ENCODE assay signal across 12 cellular contexts in the genomic region with DNA sequence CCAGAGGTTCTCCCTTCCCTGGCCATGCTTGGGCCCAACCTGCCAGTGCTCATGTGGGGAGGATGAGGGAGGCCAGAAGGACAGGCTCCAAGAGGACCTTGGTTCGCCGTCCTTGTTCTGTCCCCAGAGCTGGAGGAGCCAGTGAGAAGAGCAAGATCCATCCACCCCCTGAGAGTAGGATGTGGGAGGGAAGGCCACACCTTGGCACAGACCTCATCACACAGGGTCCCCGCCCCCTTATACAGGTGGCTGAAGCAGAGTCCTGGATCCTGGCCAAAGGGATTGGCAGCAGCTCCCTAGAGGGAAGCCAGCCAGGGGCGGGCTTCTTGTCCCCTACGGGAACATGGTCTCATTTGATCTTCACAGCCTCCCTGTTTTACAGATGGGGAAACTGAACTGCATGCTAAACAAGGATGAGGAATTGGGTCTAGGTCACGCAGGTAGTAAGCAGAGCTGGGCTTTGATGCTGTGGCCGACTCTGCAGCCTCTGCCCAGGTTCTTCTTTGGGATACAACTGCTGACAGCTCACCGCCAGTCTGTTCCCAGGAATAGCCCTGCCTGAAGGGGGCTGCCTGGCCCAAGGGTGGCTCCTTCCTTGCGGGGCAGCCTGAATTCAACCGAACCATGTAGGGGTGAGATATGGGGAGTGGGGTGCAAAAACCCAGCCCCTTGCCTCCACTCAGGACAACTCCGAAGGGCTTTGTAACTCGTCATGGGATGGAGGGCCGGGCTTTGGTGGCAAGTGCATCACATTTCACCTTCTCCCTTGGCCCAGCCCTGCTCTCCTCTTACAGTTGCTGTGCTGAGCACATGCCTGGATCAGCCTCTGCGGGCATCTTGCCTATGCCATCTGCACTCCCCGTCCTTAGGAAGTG.
DNase-seq lines count a peak whose midpoint lies in the region; ATAC-seq and TF ChIP-seq lines count a peak whose summit lies in the region.
"Had no signal": no experiment of that assay in that cellular context is flagged by ENCODE, and none has a peak within 500 bp of the region (broad histone marks: within the 10 kb centered on the region; RNA-seq: fewer than 3 reads in every experiment).

No MANE protein-coding gene starts in this region.

- H3K36me3 ChIP-seq in right atrium auricular region: no peaks in the 10 kb centered on the region
- no peaks in the 10 kb centered on the region for H3K36me3 ChIP-seq in endodermal cell (ENCODE audit: control insufficient read depth, insufficient read depth, low read length)

- intact Hi-C loops in Right ventricle myocardium superior (cut with DNase I): no loop called here

- H3K36me3 Mint-ChIP-seq in endodermal cell (ENCODE audit: low read depth): no peaks in the 10 kb centered on the region
- H3K36me3 Mint-ChIP-seq: activated naive CD8-positive, alpha-beta T cell treated with anti-CD3 and anti-CD28 coated beads, Interleukin-2, amount 10 ng/mL, durations not matched to agents 7 days and 5 days had no signal

- H3K27me3 Mint-ChIP-seq in endodermal cell (ENCODE audit: insufficient read depth): no peaks in the 10 kb centered on the region
- H3K27me3 Mint-ChIP-seq: activated naive CD8-positive, alpha-beta T cell treated with anti-CD3 and anti-CD28 coated beads, Interleukin-2, amount 10 ng/mL, durations not matched to agents 7 days and 5 days had no signal

- no peak for TF ChIP-seq CTCF in right atrium auricular region (IDR thresholded peaks at IDR 0.05)
- TF ChIP-seq CTCF in endodermal cell (conservative IDR thresholded peaks at IDR 0.05): no peak

- H3K9ac ChIP-seq in endodermal cell (ENCODE audit: extremely low read depth, low read length, poor library complexity, severe bottlenecking): no peak overlapping the region

- no peaks in the 10 kb centered on the region for H3K9me3 Mint-ChIP-seq in endodermal cell
- H3K9me3 Mint-ChIP-seq: activated naive CD8-positive, alpha-beta T cell treated with anti-CD3 and anti-CD28 coated beads, Interleukin-2, amount 10 ng/mL, durations not matched to agents 7 days and 5 days had no signal

- H3K9me3 ChIP-seq in right atrium auricular region: no peaks in the 10 kb centered on the region
- H3K9me3 ChIP-seq in endodermal cell (ENCODE audit: control insufficient read depth, low read length): no peaks in the 10 kb centered on the region

- H3K4me1 ChIP-seq in right atrium auricular region: no peaks in the 10 kb centered on the region
- H3K4me1 ChIP-seq in endodermal cell (ENCODE audit: control insufficient read depth, insufficient read depth, low read length): no peaks in the 10 kb centered on the region

- whole genome bisulfite sequencing in endodermal cell (ENCODE audit: insufficient coverage in 1 of 2, insufficient read length in 1 of 2), 2 experiments: 90 to 93% methylated on average over 5 to 15 of the region's 15 CpGs

- H3K27ac Mint-ChIP-seq in endodermal cell: no peak overlapping the region
- H3K27ac Mint-ChIP-seq: activated naive CD8-positive, alpha-beta T cell treated with anti-CD3 and anti-CD28 coated beads, Interleukin-2, amount 10 ng/mL, durations not matched to agents 7 days and 5 days had no signal

- H3K4me3 ChIP-seq in right atrium auricular region: no peak overlapping the region
- no peak overlapping the region for H3K4me3 ChIP-seq in endodermal cell (ENCODE audit: low read length)

- H3K27ac ChIP-seq in right atrium auricular region (no peak overlapping the region), endodermal cell (ENCODE audit: low read depth, low read length) (no peak overlapping the region)

- peak; percentile 26 for ATAC-seq in Right ventricle myocardium superior (ENCODE audit: poor library complexity)
- ATAC-seq: left ventricle myocardium superior had no signal

- no peaks in the 10 kb centered on the region for H3K27me3 ChIP-seq in right atrium auricular region
- peaks cover 8% of the 10 kb centered on the region for H3K27me3 ChIP-seq in endodermal cell (ENCODE audit: control insufficient read depth, insufficient read depth, low read length, poor library complexity, severe bottlenecking)

- DNase-seq in Right ventricle myocardium superior (no peak), right atrium auricular region (ENCODE audit: low spot score) (no peak), NCI-H2196 (lab: John Stamatoyannopoulos, UW; ENCODE audit: unreplicated experiment) (peak; percentile 91), endodermal cell (peak; percentile 47), DMS114 treated with DMSO at 0.1 percent for 48 hours (lab: John Stamatoyannopoulos, UW; ENCODE audit: unreplicated experiment) (no peak), SW 1271 (lab: John Stamatoyannopoulos, UW) (no peak), SKM-1 (lab: John Stamatoyannopoulos, UW; ENCODE audit: unreplicated experiment) (no peak), NOMO-1 (lab: John Stamatoyannopoulos, UW; ENCODE audit: unreplicated experiment in 2 of 2) (no peak)
- DNase-seq: activated CD8-positive, alpha-beta memory T cell treated with anti-CD3 and anti-CD28 coated beads for 24 hours; activated naive CD8-positive, alpha-beta T cell treated with anti-CD3 and anti-CD28 coated beads, Interleukin-2, amount 10 ng/mL, durations not matched to agents 7 days and 5 days; left ventricle myocardium superior; stimulated activated CD4-positive, alpha-beta T cell treated with anti-CD3 and anti-CD28 coated beads, Interleukin-4, amount 100 ng/mL, for 1 hour had no signal

- H3K4me1 Mint-ChIP-seq in endodermal cell: peaks cover 28% of the 10 kb centered on the region

- no peak overlapping the region for H3K4me3 Mint-ChIP-seq in endodermal cell
- H3K4me3 Mint-ChIP-seq: activated naive CD8-positive, alpha-beta T cell treated with anti-CD3 and anti-CD28 coated beads, Interleukin-2, amount 10 ng/mL, durations not matched to agents 7 days and 5 days had no signal

Comparison
In these comparisons a context has a peak if more than half of its experiments do, and no peak if none do; other contexts are left out.
1. DNase-seq: peak in NCI-H2196 (single experiment) and endodermal cell (single experiment); none in Right ventricle myocardium superior (single experiment), right atrium auricular region (single experiment), DMS114 treated with DMSO at 0.1 percent for 48 hours (single experiment), SW 1271 (0 of 2), SKM-1 (single experiment) and NOMO-1 (0 of 2).